Comparison of ENCODE assay signal across 8 cellular contexts in the genomic region with DNA sequence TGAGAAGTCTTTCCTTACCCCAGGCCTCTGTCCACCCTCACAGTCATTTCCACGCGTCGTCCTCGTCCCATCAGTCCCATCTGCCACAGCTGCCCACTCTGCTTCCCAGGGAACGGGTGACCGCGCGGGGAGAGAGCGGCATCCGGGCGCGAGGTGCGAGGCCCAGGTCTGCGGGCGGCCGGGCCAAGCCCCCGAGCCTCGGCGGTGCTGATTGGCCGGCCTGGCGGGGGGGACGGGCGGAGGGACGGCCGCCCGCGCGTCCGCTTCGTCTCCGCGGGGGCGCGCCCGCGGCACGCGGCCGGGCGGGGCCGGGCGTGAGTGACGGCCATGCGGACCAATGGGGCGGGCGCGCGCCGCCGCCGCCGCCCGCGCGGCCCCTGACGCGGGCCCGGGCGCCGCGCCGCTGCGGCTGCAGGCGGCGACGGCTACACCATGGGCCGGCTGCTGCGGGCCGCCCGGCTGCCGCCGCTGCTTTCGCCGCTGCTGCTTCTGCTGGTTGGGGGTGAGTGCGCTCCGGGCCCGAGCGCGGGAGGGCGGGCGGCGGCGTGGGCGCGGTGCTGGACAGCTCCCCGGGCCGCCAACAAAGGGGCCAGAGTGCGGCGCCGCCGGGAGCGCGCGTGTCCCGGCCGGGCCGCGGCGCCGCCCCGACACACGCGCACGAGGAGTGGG. TPM values are rescaled to one million over a fixed set of nuclear protein-coding genes. Genes with fewer than 3 reads are reported as not detected.
DNase-seq lines count a peak whose midpoint lies in the region; ATAC-seq and TF ChIP-seq lines count a peak whose summit lies in the region.

PODXL2 (plus strand) TSS at position 398 of the 669 bp plus-strand sequence; CDS start at position 433, 35 bp downstream.

- DNase-seq in DMS153 treated with DMSO at 0.1 percent for 48 hours (lab: John Stamatoyannopoulos, UW; ENCODE audit: unreplicated experiment) (peak; percentile 63), Peyer's patch (peak in 2 of 3 donors; percentile 63 to 75), amniotic stem cell (lab: John Stamatoyannopoulos, UW) (peak; percentile 4), left ventricle myocardium inferior (peak; percentile 57), pons (ENCODE audit: low spot score) (peak; percentile 33), HCEC 1CT (no peak)

- H3K36me3 ChIP-seq in Peyer's patch, result no peaks in the 10 kb centered on the region
- no peaks in the 10 kb centered on the region for H3K36me3 ChIP-seq in left ventricle myocardium inferior

- no peaks in the 10 kb centered on the region for H3K9me3 ChIP-seq in Peyer's patch
- no peaks in the 10 kb centered on the region for H3K9me3 ChIP-seq in left ventricle myocardium inferior (replicated peaks)

- no peak for TF ChIP-seq CTCF in Peyer's patch (IDR thresholded peaks at IDR 0.05)
- no peak for TF ChIP-seq CTCF in left ventricle myocardium inferior (IDR thresholded peaks at IDR 0.05; ENCODE audit: borderline replicate concordance)

- TF ChIP-seq POLR2A in Peyer's patch (IDR thresholded peaks at IDR 0.05), result no peak

- H3K27me3 ChIP-seq in Peyer's patch (no peaks in the 10 kb centered on the region), left ventricle myocardium inferior (ENCODE audit: low read depth) (peaks cover 38% of the 10 kb centered on the region)

- intact Hi-C loops in left ventricle myocardium inferior (cut with micrococcal nuclease), result no loop called here

- no peak within 1 kb of the TSS for H3K27ac ChIP-seq in Peyer's patch
- H3K27ac ChIP-seq in left ventricle myocardium inferior (replicated peaks), result no peak within 1 kb of the TSS

- peaks cover 0 to 14% (median 11%) of the 10 kb centered on the region in 4 donors for H3K4me1 ChIP-seq in Peyer's patch
- H3K4me1 ChIP-seq in left ventricle myocardium inferior, result peaks cover 11% of the 10 kb centered on the region

- ATAC-seq in HG02642 (IDR thresholded peaks at IDR 0.05; ENCODE audit: poor library complexity, unreplicated experiment), result peak; percentile 62
- no peak for ATAC-seq in HG02970 (IDR thresholded peaks at IDR 0.05; ENCODE audit: low FRiP score, unreplicated experiment)

- H3K4me3 ChIP-seq in Peyer's patch, result peak within 1 kb of the TSS; percentile 39 to 67 (median 58)
- peak within 1 kb of the TSS; percentile 69 for H3K4me3 ChIP-seq in left ventricle myocardium inferior

RNA-seq across cellular contexts. Expression of gene PODXL2, which starts in this region (rescaled TPM):
- 10 to 100 TPM in 2 of 4 donors, 1 to 10 TPM in 2; 7.4 to 15.6 (median 9.9) TPM for total RNA-seq in Peyer's patch
- total RNA-seq in left ventricle myocardium inferior, result 1.7 TPM
